ENCODE assay signal across 1 cellular context in the genomic region with DNA sequence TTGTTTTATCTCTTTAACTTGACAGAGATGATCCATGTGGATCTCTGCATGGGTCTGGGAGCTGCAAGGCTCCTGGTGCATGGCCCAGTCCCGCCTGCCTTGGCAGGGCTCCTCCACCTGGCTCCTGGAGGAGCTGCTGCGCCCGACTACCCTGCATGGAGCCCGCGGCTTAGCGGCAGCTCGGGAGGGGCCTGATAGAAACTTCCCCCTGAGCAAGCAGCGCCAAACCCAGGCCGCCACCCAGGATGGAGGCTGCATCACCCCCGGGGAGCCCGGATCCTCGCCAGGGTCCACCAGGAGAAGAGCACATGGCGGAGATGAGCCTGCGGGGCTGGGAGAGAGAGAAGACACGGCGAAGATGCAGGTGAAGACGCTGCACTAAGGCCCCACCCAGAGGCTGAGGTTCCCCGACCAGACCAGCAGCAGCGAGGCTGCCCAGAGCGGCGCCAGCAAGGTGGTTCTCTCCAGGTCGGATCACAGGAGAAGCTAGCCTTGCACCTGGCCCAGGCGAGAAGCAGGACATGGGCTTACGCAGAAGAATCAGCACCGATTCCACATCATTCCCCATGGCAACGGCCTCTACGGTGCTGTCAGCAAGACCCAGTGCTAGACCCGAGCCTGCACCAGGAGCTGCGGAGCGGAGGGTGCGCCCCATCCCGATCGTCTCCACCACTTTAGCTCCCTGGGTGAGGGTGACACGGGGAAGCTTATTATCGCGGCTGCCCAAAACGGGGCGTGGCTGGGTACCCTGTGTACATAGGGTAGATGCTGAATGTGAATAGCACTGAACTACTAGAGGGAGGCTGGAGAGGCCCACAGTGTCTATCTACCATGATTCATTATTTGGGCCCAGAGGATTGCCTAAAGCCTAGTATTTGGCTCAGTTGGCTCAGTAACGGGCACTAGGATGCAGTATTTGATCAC.
A peak's percentile ranks its signal among the peaks of the same experiment; 100 is the strongest.
TF ChIP-seq lines count a peak whose summit lies in the region.

No MANE protein-coding gene starts in this region.

TF ChIP-seq in K562, 482 proteins besides CTCF, POLR2A, EP300 and RAD21 (continued from another document):
- no peak for TF ChIP-seq ZNF395 (CRISPR knock-in tag; IDR thresholded peaks at IDR 0.05)
- no peak for TF ChIP-seq STAG1 (CRISPR knock-in tag; IDR thresholded peaks at IDR 0.05; ENCODE audit: borderline replicate concordance)
- TF ChIP-seq PATZ1 (CRISPR knock-in tag; IDR thresholded peaks at IDR 0.05; ENCODE audit: borderline replicate concordance) = no peak
- TF ChIP-seq MTA2 (IDR thresholded peaks at IDR 0.05; ENCODE audit: low read depth) = no peak
- TF ChIP-seq RBBP5 (IDR thresholded peaks at IDR 0.05; ENCODE audit: borderline replicate concordance, insufficient read depth, low read length, poor library complexity, severe bottlenecking) = no peak
- no peak for TF ChIP-seq SFPQ (IDR thresholded peaks at IDR 0.05; ENCODE audit: low read depth, low read length)
- no peak for TF ChIP-seq CEBPB (tag; IDR thresholded peaks at IDR 0.05)
- no peak for TF ChIP-seq TARDBP (IDR thresholded peaks at IDR 0.05)
- no peak for TF ChIP-seq YY1 (IDR thresholded peaks at IDR 0.05; ENCODE audit: borderline replicate concordance in 1 of 3, control insufficient read depth in 1 of 3, extremely low read depth in 1 of 3, insufficient read depth in 3 of 3, insufficient read length in 1 of 3, insufficient replicate concordance in 2 of 3, low read depth in 1 of 3, low read length in 2 of 3)
- TF ChIP-seq ARID3B (CRISPR knock-in tag; IDR thresholded peaks at IDR 0.05; ENCODE audit: borderline replicate concordance) = peak; percentile 79; the same call in 1 of the 2 replicates
- TF ChIP-seq, protein P1, sequence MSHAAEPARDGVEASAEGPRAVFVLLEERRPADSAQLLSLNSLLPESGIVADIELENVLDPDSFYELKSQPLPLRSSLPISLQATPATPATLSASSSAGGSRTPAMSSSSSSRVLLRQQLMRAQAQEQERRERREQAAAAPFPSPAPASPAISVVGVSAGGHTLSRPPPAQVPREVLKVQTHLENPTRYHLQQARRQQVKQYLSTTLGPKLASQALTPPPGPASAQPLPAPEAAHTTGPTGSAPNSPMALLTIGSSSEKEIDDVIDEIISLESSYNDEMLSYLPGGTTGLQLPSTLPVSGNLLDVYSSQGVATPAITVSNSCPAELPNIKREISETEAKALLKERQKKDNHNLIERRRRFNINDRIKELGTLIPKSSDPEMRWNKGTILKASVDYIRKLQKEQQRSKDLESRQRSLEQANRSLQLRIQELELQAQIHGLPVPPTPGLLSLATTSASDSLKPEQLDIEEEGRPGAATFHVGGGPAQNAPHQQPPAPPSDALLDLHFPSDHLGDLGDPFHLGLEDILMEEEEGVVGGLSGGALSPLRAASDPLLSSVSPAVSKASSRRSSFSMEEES (CRISPR knock-in tag; IDR thresholded peaks at IDR 0.05) = no peak
- TF ChIP-seq XRCC3 (IDR thresholded peaks at IDR 0.05) = no peak
- no peak for TF ChIP-seq FOXM1 (IDR thresholded peaks at IDR 0.05; ENCODE audit: low read depth)
- TF ChIP-seq FOXM1 (CRISPR knock-in tag; IDR thresholded peaks at IDR 0.05; ENCODE audit: low read depth) = no peak
- TF ChIP-seq RCOR1 (IDR thresholded peaks at IDR 0.05; ENCODE audit: borderline replicate concordance in 1 of 2, low read depth in 2 of 2, low read length in 2 of 2) = no peak
- TF ChIP-seq, protein P2, sequence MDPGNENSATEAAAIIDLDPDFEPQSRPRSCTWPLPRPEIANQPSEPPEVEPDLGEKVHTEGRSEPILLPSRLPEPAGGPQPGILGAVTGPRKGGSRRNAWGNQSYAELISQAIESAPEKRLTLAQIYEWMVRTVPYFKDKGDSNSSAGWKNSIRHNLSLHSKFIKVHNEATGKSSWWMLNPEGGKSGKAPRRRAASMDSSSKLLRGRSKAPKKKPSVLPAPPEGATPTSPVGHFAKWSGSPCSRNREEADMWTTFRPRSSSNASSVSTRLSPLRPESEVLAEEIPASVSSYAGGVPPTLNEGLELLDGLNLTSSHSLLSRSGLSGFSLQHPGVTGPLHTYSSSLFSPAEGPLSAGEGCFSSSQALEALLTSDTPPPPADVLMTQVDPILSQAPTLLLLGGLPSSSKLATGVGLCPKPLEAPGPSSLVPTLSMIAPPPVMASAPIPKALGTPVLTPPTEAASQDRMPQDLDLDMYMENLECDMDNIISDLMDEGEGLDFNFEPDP (CRISPR knock-in tag; IDR thresholded peaks at IDR 0.05) = no peak
- no peak for TF ChIP-seq KDM4B (IDR thresholded peaks at IDR 0.05; ENCODE audit: borderline replicate concordance in 2 of 2, low read depth in 1 of 2)
- peak; percentile 24 for TF ChIP-seq HMGN3 (IDR thresholded peaks at IDR 0.05; ENCODE audit: borderline replicate concordance, extremely low read depth, insufficient read length, low read depth, low read length)
- no peak for TF ChIP-seq GATAD2B (IDR thresholded peaks at IDR 0.05; ENCODE audit: borderline replicate concordance)
